ENCODE assay signal across 8 cellular contexts in genomic region chr11:119533931-119534694, GRCh38.
DNase-seq lines count a peak whose midpoint lies in the region; ATAC-seq and TF ChIP-seq lines count a peak whose summit lies in the region.

No MANE protein-coding gene starts in this region.

- no peaks in the 10 kb centered on the region for H3K4me1 ChIP-seq in breast epithelium

- DNase-seq in CD14-positive monocyte (ENCODE audit: low spot score): peak; percentile 76
- DNase-seq in NCI-H2081 (lab: John Stamatoyannopoulos, UW): peak; percentile 56 to 71
- peak; percentile 66 for DNase-seq in UCSD-AML1 (lab: John Stamatoyannopoulos, UW; ENCODE audit: unreplicated experiment)
- peak; percentile 57 to 76 for DNase-seq in breast epithelium (ENCODE audit: low spot score in 2 of 2)
- peak in 2 of 3 donors; percentile 21 to 31 for DNase-seq in immature natural killer cell
- DNase-seq in stimulated activated CD4-positive, alpha-beta T cell treated with anti-CD3 and anti-CD28 coated beads, Interleukin-12 subunit alpha, Interleukin-12 subunit beta, amount 100 ng/mL, for 4 hours: peak; percentile 64

- TF ChIP-seq POLR2A in breast epithelium (IDR thresholded peaks at IDR 0.05): no peak

- H3K27ac ChIP-seq in breast epithelium: no peak overlapping the region

- H3K27me3 Mint-ChIP-seq in CD14-positive monocyte (ENCODE audit: low read depth in 3 of 3) (peaks cover 0 to 2% (median 1%) of the 10 kb centered on the region in 3 donors), immature natural killer cell (ENCODE audit: low read depth in 3 of 3) (peaks cover 0 to 9% (median 8%) of the 10 kb centered on the region in 3 donors)

- intact Hi-C loops in CD14-positive monocyte (cut with micrococcal nuclease): loop anchor here (1.0 to 2.0 kb wide), 2 partner anchors 35 to 53 kb away; no protein-coding TSS in a partner anchor
- intact Hi-C loops in breast epithelium (cut with DNase I; ENCODE audit: low total_unique reads): no loop called here

- peaks cover 0 to 10% (median 5%) of the 10 kb centered on the region in 7 donors for H3K9me3 Mint-ChIP-seq in CD14-positive monocyte
- H3K9me3 Mint-ChIP-seq in immature natural killer cell: no peaks in the 10 kb centered on the region

- H3K36me3 ChIP-seq in breast epithelium: no peaks in the 10 kb centered on the region

- H3K4me3 Mint-ChIP-seq in CD14-positive monocyte (peak overlapping the region; percentile 61 to 83), immature natural killer cell (no peak overlapping the region)

- TF ChIP-seq CTCF in CD14-positive monocyte (IDR thresholded peaks at IDR 0.05) (peak; percentile 99), breast epithelium (IDR thresholded peaks at IDR 0.05) (peak; percentile 24 to 71 (median 61))

- ATAC-seq in GM21528 (IDR thresholded peaks at IDR 0.05; ENCODE audit: low FRiP score, unreplicated experiment) (peak; percentile 58), HG02970 (IDR thresholded peaks at IDR 0.05; ENCODE audit: low FRiP score, unreplicated experiment) (no peak)

- H3K9me3 ChIP-seq in breast epithelium: no peaks in the 10 kb centered on the region

- no peaks in the 10 kb centered on the region for H3K27me3 ChIP-seq in breast epithelium

- peak overlapping the region; percentile 67 to 93 (median 82) for H3K27ac Mint-ChIP-seq in CD14-positive monocyte
- no peak overlapping the region for H3K27ac Mint-ChIP-seq in immature natural killer cell

- H3K4me1 Mint-ChIP-seq in CD14-positive monocyte: peaks cover 67% of the 10 kb centered on the region
- H3K4me1 Mint-ChIP-seq in immature natural killer cell: no peaks in the 10 kb centered on the region

- H3K4me3 ChIP-seq in breast epithelium: no peak overlapping the region

- no peaks in the 10 kb centered on the region for H3K36me3 Mint-ChIP-seq in CD14-positive monocyte
- H3K36me3 Mint-ChIP-seq in immature natural killer cell: no peaks in the 10 kb centered on the region

Comparison
In these comparisons a context has a peak if more than half of its experiments do, and no peak if none do; other contexts are left out.
1. DNase-seq: peak in every context shown above with its lines; median percentile 76 in CD14-positive monocyte; 66 in breast epithelium; 66 in UCSD-AML1; 64 in stimulated activated CD4-positive, alpha-beta T cell treated with anti-CD3 and anti-CD28 coated beads, Interleukin-12 subunit alpha, Interleukin-12 subunit beta, amount 100 ng/mL, for 4 hours; 64 in NCI-H2081; 26 in immature natural killer cell.
2. H3K27ac Mint-ChIP-seq: peak in CD14-positive monocyte (7 of 7); none in immature natural killer cell (0 of 6).
3. H3K4me3 Mint-ChIP-seq: peak in CD14-positive monocyte (2 of 2); none in immature natural killer cell (0 of 5).